ENCODE assay signal across 26 cellular contexts in the genomic region with DNA sequence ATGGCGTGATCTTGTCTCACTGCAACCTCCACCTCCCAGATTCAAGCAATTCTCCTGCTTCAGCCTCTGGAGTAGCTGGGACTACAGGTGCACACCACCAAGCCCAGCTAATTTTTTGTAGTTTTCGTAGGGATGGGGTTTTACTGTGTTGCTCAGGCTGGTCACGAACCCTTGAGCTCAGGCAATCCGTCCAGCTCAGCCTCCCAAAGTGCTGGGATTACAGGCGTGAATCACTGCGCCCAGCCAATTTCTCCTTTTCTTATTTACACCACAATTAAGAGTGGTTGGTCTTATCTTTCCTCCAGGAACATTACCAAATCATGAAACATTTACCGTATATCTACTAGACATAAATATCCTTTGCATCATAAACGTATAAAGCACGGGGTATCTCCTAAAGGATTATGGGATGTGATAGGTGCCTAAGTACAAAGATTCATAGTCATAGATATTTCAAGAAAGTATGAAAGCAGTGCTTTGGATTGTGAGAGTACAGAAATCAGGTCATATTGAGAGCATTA.
DNase-seq lines count a peak whose midpoint lies in the region; ATAC-seq and TF ChIP-seq lines count a peak whose summit lies in the region.
"Had no signal": no experiment of that assay in that cellular context is flagged by ENCODE, and none has a peak within 500 bp of the region (broad histone marks: within the 10 kb centered on the region; RNA-seq: fewer than 3 reads in every experiment).

No MANE protein-coding gene starts in this region.

- H3K4me2 ChIP-seq in SK-N-SH (no peak overlapping the region), Karpas-422 (ENCODE audit: low read depth, low read length, poor library complexity, severe bottlenecking) (no peak overlapping the region)

- intact Hi-C loops in left cardiac atrium (cut with DNase I), result no loop called here

- H4K20me1 ChIP-seq in SK-N-SH (ENCODE audit: insufficient read depth), result no peaks in the 10 kb centered on the region
- H4K20me1 ChIP-seq in Karpas-422 (ENCODE audit: insufficient read depth, low read depth, low read length), result no peaks in the 10 kb centered on the region

- H3K9me2 ChIP-seq in SK-N-SH (no peaks in the 10 kb centered on the region), Karpas-422 (replicated peaks; ENCODE audit: insufficient read depth, low read length) (no peaks in the 10 kb centered on the region)

- H3K4me1 ChIP-seq in SK-N-SH (ENCODE audit: control insufficient read depth in 1 of 2, insufficient read depth in 2 of 2, low read depth in 1 of 2, low read length in 1 of 2) (peaks cover 0 to 10% of the 10 kb centered on the region in 2 experiments; a peak in 2 of 4 replicates), Karpas-422 (ENCODE audit: low read length) (no peaks in the 10 kb centered on the region)
- H3K4me1 ChIP-seq: BE2C had no signal

- H3K27me3 Mint-ChIP-seq in mesothelial cell of epicardium (ENCODE audit: low read depth), result no peaks in the 10 kb centered on the region
- H3K27me3 Mint-ChIP-seq: CD8-positive, alpha-beta memory T cell had no signal

- no peaks in the 10 kb centered on the region for H3K9me3 Mint-ChIP-seq in mesothelial cell of epicardium

- TF ChIP-seq CTCF in SK-N-SH (IDR thresholded peaks at IDR 0.05), result no peak
- no peak for TF ChIP-seq CTCF in fibroblast of villous mesenchyme (IDR thresholded peaks at IDR 0.05; ENCODE audit: insufficient read depth, low read depth, low read length)
- TF ChIP-seq CTCF in mesothelial cell of epicardium (IDR thresholded peaks at IDR 0.05; ENCODE audit: unreplicated experiment), result no peak

- TF ChIP-seq EP300 in SK-N-SH (IDR thresholded peaks at IDR 0.05; ENCODE audit: borderline replicate concordance in 1 of 2, low read depth in 1 of 2, low read length in 1 of 2), result no peak

- ATAC-seq in HG02642 (IDR thresholded peaks at IDR 0.05; ENCODE audit: poor library complexity, unreplicated experiment) (no peak), left cardiac atrium (no peak), GM21515 (IDR thresholded peaks at IDR 0.05; ENCODE audit: unreplicated experiment) (no peak)
- ATAC-seq: HepG2, K562 had no signal

- no peak overlapping the region for H3K4me3 ChIP-seq in SK-N-SH (ENCODE audit: low read depth in 2 of 2, low read length in 1 of 2)
- no peak overlapping the region for H3K4me3 ChIP-seq in fibroblast of villous mesenchyme (ENCODE audit: low read depth, low read length)
- H3K4me3 ChIP-seq in Karpas-422 (ENCODE audit: low read length), result no peak overlapping the region
- H3K4me3 ChIP-seq: K562 had no signal

- CTCF ChIA-PET in SK-N-SH (lab: Yijun Ruan, JAX), result interaction anchor here (1.0 kb wide), 1 partner anchor 9 kb away, joined by 4 read pairs; no protein-coding TSS in a partner anchor

- POLR2A ChIA-PET in SK-N-SH (lab: Yijun Ruan, JAX), result interaction anchor here (1.0 kb wide), 1 partner anchor 9 kb away, joined by 3 read pairs; no protein-coding TSS in a partner anchor

- peaks cover 8 to 12% of the 10 kb centered on the region in 2 experiments for H3K36me3 ChIP-seq in SK-N-SH (replicated peaks in 1 of 2; ENCODE audit: control insufficient read depth in 1 of 2, insufficient read depth in 2 of 2, low read length in 1 of 2)
- no peaks in the 10 kb centered on the region for H3K36me3 ChIP-seq in Karpas-422 (ENCODE audit: insufficient read depth, low read length)
- H3K36me3 ChIP-seq: BE2C had no signal

- H3K27ac ChIP-seq in SK-N-SH (ENCODE audit: low read depth in 2 of 2, low read length in 1 of 2) (0 out of 4 replicates have a peak overlapping the region, but pooled peaks of 1 of the 2 experiments have one; percentile 20), Karpas-422 (ENCODE audit: low read length) (no peak overlapping the region)
- H3K27ac ChIP-seq: 22Rv1 had no signal

- TF ChIP-seq RAD21 in SK-N-SH (IDR thresholded peaks at IDR 0.05; ENCODE audit: low read length), result no peak

- no peak overlapping the region for H3K9ac ChIP-seq in SK-N-SH
- H3K9ac ChIP-seq in Karpas-422 (ENCODE audit: low read length), result no peak overlapping the region

- H2AFZ ChIP-seq in SK-N-SH (ENCODE audit: low read depth) (no peak overlapping the region), Karpas-422 (ENCODE audit: low read length) (no peak overlapping the region)

- 85% methylated on average over 9 of the region's 9 CpGs for WGBS in SK-N-SH (ENCODE audit: low lambda C conversion rate)

- peak overlapping the region; percentile 6 for H3K27ac Mint-ChIP-seq in mesothelial cell of epicardium
- H3K27ac Mint-ChIP-seq: CD14-positive monocyte had no signal

- H3K79me2 ChIP-seq in SK-N-SH (ENCODE audit: insufficient read depth) (peaks cover 57% of the 10 kb centered on the region), Karpas-422 (ENCODE audit: low read length) (no peaks in the 10 kb centered on the region)

- DNase-seq in ELF-1 (ENCODE audit: low read depth, low spot score), result peak; percentile 12
- no peak for DNase-seq in SK-N-SH
- peak; percentile 59 for DNase-seq in fibroblast of villous mesenchyme (ENCODE audit: low read depth)
- no peak for DNase-seq in mesothelial cell of epicardium (ENCODE audit: low spot score in 2 of 2, unreplicated experiment in 2 of 2)
- DNase-seq in left cardiac atrium, result no peak
- DNase-seq in Karpas-422, result no peak
- DNase-seq: ACHN; BE2C; CD8-positive, alpha-beta memory T cell; DMS 273 treated with DMSO at 0.1 percent for 48 hours; DMS79; EL; MV-4-11; NCI-H1105; NCI-H1436 treated with DMSO at 0.1 percent for 48 hours; NCI-H1930; NCI-H2107; NCI-H446; NCI-H524 treated with DMSO at 0.1 percent for 48 hours; NCI-H774 had no signal

- peaks cover 7% of the 10 kb centered on the region for H3K36me3 Mint-ChIP-seq in mesothelial cell of epicardium
- H3K36me3 Mint-ChIP-seq: CD14-positive monocyte; CD8-positive, alpha-beta memory T cell had no signal

- no peak overlapping the region for H3K4me3 Mint-ChIP-seq in mesothelial cell of epicardium
- H3K4me3 Mint-ChIP-seq: CD14-positive monocyte; CD8-positive, alpha-beta memory T cell had no signal

- H3K9me3 ChIP-seq in SK-N-SH (no peaks in the 10 kb centered on the region), Karpas-422 (ENCODE audit: low read length) (peaks cover 3% of the 10 kb centered on the region; the same call in 1 of the 2 replicates)
- H3K9me3 ChIP-seq: BE2C had no signal

- H3K4me1 Mint-ChIP-seq in mesothelial cell of epicardium, result peaks cover 14% of the 10 kb centered on the region
- H3K4me1 Mint-ChIP-seq: CD14-positive monocyte; CD8-positive, alpha-beta memory T cell had no signal

- H3K27me3 ChIP-seq in SK-N-SH (ENCODE audit: insufficient read depth), result no peaks in the 10 kb centered on the region
- H3K27me3 ChIP-seq in Karpas-422 (ENCODE audit: low read length), result no peaks in the 10 kb centered on the region
- H3K27me3 ChIP-seq: BE2C had no signal

- H3F3A ChIP-seq in SK-N-SH (replicated peaks; ENCODE audit: insufficient read depth), result peaks cover 7% of the 10 kb centered on the region

TF ChIP-seq in SK-N-SH, 30 proteins besides CTCF, POLR2A, EP300 and RAD21:
- TF ChIP-seq GATA2 (CRISPR knock-in tag; IDR thresholded peaks at IDR 0.05) (0 out of 2 replicates have a peak, but pooled peaks have one; percentile 15), NFIC (IDR thresholded peaks at IDR 0.05; ENCODE audit: borderline replicate concordance) (no peak)
TF ChIP-seq in SK-N-SH: peak in this region for 1.

Comparison
In these comparisons a context has a peak if more than half of its experiments do, and no peak if none do; other contexts are left out.
1. DNase-seq: peak in ELF-1 (single experiment) and fibroblast of villous mesenchyme (single experiment); none in SK-N-SH (single experiment), mesothelial cell of epicardium (0 of 2), left cardiac atrium (single experiment) and Karpas-422 (single experiment).